ENCODE assay signal across 10 cellular contexts in the genomic region with DNA sequence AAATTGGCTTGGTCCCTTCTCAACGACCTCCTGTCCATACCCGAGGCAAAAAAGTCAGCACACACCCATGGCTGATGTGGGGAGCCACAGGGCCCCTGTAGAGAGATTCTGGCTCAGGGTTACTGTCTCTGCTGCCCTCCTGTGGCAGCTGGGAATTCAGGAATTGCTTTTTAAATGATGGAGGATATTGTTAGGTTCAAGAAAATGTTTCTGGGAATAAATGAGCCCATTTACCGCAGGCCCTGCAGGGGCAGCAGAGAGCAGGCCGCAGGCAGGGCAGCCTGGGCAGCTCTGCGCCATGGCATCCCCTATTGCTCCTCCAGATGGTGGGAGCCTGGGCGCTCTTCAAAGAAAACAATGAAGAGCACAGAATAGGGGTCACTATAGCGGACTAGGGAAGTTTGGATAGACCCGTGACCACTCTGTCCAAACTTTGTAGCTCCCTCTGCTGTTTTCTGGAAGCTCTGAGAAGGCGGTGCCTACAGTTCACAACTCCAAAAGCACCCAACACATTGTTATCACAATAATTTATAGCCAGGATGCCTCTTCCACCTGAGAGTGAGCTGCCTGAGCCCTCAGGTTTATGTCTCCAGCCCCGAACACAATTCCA.
DNase-seq lines count a peak whose midpoint lies in the region; ATAC-seq, FAIRE-seq and TF ChIP-seq lines count a peak whose summit lies in the region.
"Had no signal": no experiment of that assay in that cellular context is flagged by ENCODE, and none has a peak within 500 bp of the region (broad histone marks: within the 10 kb centered on the region; RNA-seq: fewer than 3 reads in every experiment).

No MANE protein-coding gene starts in this region.

- CTCF ChIA-PET in CD8-positive, alpha-beta memory T cell (lab: Charles Lee): no interaction called here

- H3K36me3 ChIP-seq in HAP-1 (replicated peaks): no peaks in the 10 kb centered on the region
- H3K36me3 ChIP-seq in CD8-positive, alpha-beta memory T cell (ENCODE audit: insufficient read depth, low read length): no peaks in the 10 kb centered on the region
- H3K36me3 ChIP-seq: upper lobe of left lung had no signal

- peaks cover 0 to 30% (median 27%) of the 10 kb centered on the region in 3 donors for H3K36me3 Mint-ChIP-seq in CD8-positive, alpha-beta memory T cell
- H3K36me3 Mint-ChIP-seq in T-helper 17 cell (ENCODE audit: low read depth): peaks cover 3% of the 10 kb centered on the region

- H3K9me3 Mint-ChIP-seq in CD8-positive, alpha-beta memory T cell: peaks cover 0 to 5% (median 2%) of the 10 kb centered on the region in 5 donors

- H3K27me3 Mint-ChIP-seq in CD8-positive, alpha-beta memory T cell: peaks cover 0 to 1% of the 10 kb centered on the region in 2 donors
- H3K27me3 Mint-ChIP-seq in T-helper 17 cell: no peaks in the 10 kb centered on the region

- peak overlapping the region in 2 of 8 donors; percentile 27 to 31 for H3K27ac Mint-ChIP-seq in CD8-positive, alpha-beta memory T cell
- H3K27ac Mint-ChIP-seq in T-helper 17 cell: no peak overlapping the region

- no peaks in the 10 kb centered on the region for H3K4me1 ChIP-seq in HAP-1
- H3K4me1 ChIP-seq in CD8-positive, alpha-beta memory T cell (ENCODE audit: insufficient read depth, low read length): no peaks in the 10 kb centered on the region
- H3K4me1 ChIP-seq: upper lobe of left lung had no signal

- H3K4me3 ChIP-seq in HAP-1: no peak overlapping the region
- H3K4me3 ChIP-seq in fibroblast of pulmonary artery (replicated peaks; ENCODE audit: low read depth, low read length): no peak overlapping the region
- no peak overlapping the region for H3K4me3 ChIP-seq in CD8-positive, alpha-beta memory T cell (ENCODE audit: low read length)
- H3K4me3 ChIP-seq: lung, upper lobe of left lung had no signal

- no peak for FAIRE-seq in GM19239 (lab: Jason Lieb, UNC)

- no peak overlapping the region for H3K4me3 Mint-ChIP-seq in CD8-positive, alpha-beta memory T cell
- H3K4me3 Mint-ChIP-seq in T-helper 17 cell: no peak overlapping the region

- no peak overlapping the region for H3K27ac ChIP-seq in CD8-positive, alpha-beta memory T cell (ENCODE audit: low read depth, low read length)
- H3K27ac ChIP-seq: upper lobe of left lung had no signal

- H3K27me3 ChIP-seq in HAP-1 (ENCODE audit: low read depth): no peaks in the 10 kb centered on the region
- H3K27me3 ChIP-seq in CD8-positive, alpha-beta memory T cell (ENCODE audit: insufficient read depth, low read length, poor library complexity, severe bottlenecking): no peaks in the 10 kb centered on the region
- H3K27me3 ChIP-seq: upper lobe of left lung had no signal

- no peaks in the 10 kb centered on the region for H3K9me3 ChIP-seq in HAP-1
- no peaks in the 10 kb centered on the region for H3K9me3 ChIP-seq in CD8-positive, alpha-beta memory T cell (ENCODE audit: low read length)
- H3K9me3 ChIP-seq in T-helper 17 cell (ENCODE audit: control insufficient read depth, low read length, poor library complexity, severe bottlenecking): no peaks in the 10 kb centered on the region
- H3K9me3 ChIP-seq: upper lobe of left lung had no signal

- DNase-seq in COLO668 (lab: John Stamatoyannopoulos, UW; ENCODE audit: unreplicated experiment) (peak; percentile 18), HAP-1 (ENCODE audit: low spot score in 2 of 2) (peak; percentile 54 to 63), RKO (ENCODE audit: low spot score) (peak; percentile 74), fibroblast of pulmonary artery (ENCODE audit: low read depth) (peak; percentile 33), NCI-H226 (no peak), GM19239 (ENCODE audit: insufficient read length, low spot score) (no peak), T-helper 17 cell (no peak)
- DNase-seq in CD8-positive, alpha-beta memory T cell: no peak

- POLR2A ChIA-PET in CD8-positive, alpha-beta memory T cell (lab: Charles Lee): no interaction called here

- no peak for ATAC-seq in T-helper 17 cell

- peak; percentile 53 for TF ChIP-seq CTCF in fibroblast of pulmonary artery (IDR thresholded peaks at IDR 0.05; ENCODE audit: low read length, missing control alignments)

- in situ Hi-C loops in HAP-1 (cut with MboI; ENCODE audit: low sequenced_read_pairs): no loop called here

- H3K4me1 Mint-ChIP-seq in CD8-positive, alpha-beta memory T cell: peaks cover 0 to 8% (median 0%) of the 10 kb centered on the region in 3 donors
- H3K4me1 Mint-ChIP-seq in T-helper 17 cell: no peaks in the 10 kb centered on the region

Comparison
In these comparisons a context has a peak if more than half of its experiments do, and no peak if none do; other contexts are left out.
1. DNase-seq: peak in COLO668 (single experiment), HAP-1 (2 of 2), RKO (single experiment) and fibroblast of pulmonary artery (single experiment); none in NCI-H226 (single experiment), GM19239 (single experiment), CD8-positive, alpha-beta memory T cell (0 of 5) and T-helper 17 cell (0 of 3).